ENCODE assay signal across 8 cellular contexts in the genomic region with DNA sequence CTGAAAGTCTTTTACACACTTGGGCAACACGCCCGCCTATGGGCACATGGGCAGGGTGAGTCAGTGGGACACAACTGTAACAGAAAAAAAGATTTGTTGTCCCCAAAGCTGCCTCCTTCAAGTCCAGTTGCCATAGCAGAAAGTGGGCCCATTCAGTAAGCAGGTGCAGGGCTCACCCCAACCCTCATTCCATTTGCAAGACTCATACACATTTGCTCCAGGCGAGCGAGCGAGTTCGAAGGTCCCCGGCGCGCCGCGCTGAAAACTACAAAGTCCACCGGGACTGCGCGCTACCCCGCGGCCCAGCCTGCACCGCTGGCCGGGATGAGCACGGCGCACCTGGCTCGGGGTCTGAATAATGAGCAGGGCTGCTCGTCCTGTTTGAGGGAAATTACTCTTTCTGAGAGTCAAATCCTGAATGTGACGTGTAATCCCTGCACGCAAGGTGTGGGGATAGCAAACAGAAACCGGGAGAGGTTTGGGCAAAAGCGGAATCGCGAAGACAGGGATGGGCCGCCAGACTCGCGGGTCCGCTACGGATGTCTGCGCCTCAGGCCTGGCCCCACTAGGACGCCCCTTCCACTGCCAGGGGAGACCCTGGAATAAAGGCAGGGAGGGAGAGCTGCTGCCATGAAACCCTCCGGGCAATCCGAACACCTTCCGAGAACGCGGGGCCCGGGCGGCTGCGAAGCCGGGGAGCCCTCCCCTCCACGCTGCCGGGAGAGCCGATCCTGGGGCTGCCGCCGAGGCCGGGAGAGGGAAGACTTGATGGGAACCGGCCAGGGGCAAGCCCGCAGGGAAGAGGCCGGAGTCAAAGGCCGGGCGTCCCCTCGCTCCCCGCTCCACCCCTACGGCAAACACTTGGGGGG. TPM values are rescaled to one million over a fixed set of nuclear protein-coding genes. Genes with fewer than 3 reads are reported as not detected.
A peak's percentile ranks its signal among the peaks of the same experiment; 100 is the strongest.
DNase-seq lines count a peak whose midpoint lies in the region; ATAC-seq and TF ChIP-seq lines count a peak whose summit lies in the region.

No MANE protein-coding gene starts in this region.

- H3K4me2 ChIP-seq in SK-N-SH, result peak overlapping the region; percentile 33; the same call in 1 of the 2 replicates

- CTCF ChIA-PET in SK-N-SH (lab: Yijun Ruan, JAX), result interaction anchor here (0.8 to 1.1 kb wide), 2 partner anchors 28 to 51 kb away, joined by 3 read pairs; no protein-coding TSS in a partner anchor

- H2AFZ ChIP-seq in SK-N-SH (ENCODE audit: low read depth), result no peak overlapping the region

- TF ChIP-seq CTCF in SK-N-SH (IDR thresholded peaks at IDR 0.05), result no peak

- no peaks in the 10 kb centered on the region for H3K36me3 ChIP-seq in SK-N-SH (replicated peaks in 1 of 2; ENCODE audit: control insufficient read depth in 1 of 2, insufficient read depth in 2 of 2, low read length in 1 of 2)

- POLR2A ChIA-PET in SK-N-SH (lab: Yijun Ruan, JAX), result no interaction called here

- no peak overlapping the region for H3K9ac ChIP-seq in SK-N-SH

- H3K27me3 ChIP-seq in SK-N-SH (ENCODE audit: insufficient read depth), result peaks cover 12% of the 10 kb centered on the region

- intact Hi-C loops in sciatic nerve (cut with DNase I), result no loop called here

- no peaks in the 10 kb centered on the region for H3K79me2 ChIP-seq in SK-N-SH (ENCODE audit: insufficient read depth)

- peak; percentile 58 for DNase-seq in SK-N-SH
- peak in 35 of 56 donors; percentile 28 to 82 (median 56) for DNase-seq in amygdala (lab: John Stamatoyannopoulos, UW)
- no peak for DNase-seq in sciatic nerve (ENCODE audit: low spot score)
- no peak for DNase-seq in T1000 (lab: John Stamatoyannopoulos, UW)
- no peak for DNase-seq in HCEC 1CT

- no peaks in the 10 kb centered on the region for H3F3A ChIP-seq in SK-N-SH (replicated peaks; ENCODE audit: insufficient read depth)

- H3K4me3 ChIP-seq in SK-N-SH (ENCODE audit: low read depth in 2 of 2, low read length in 1 of 2) (peak overlapping the region in 1 of 2 experiments; percentile 30; a peak in 1 of 4 replicates), iPS-18c (ENCODE audit: insufficient read depth, low read depth, low read length) (peak overlapping the region; percentile 94)

- TF ChIP-seq RAD21 in SK-N-SH (IDR thresholded peaks at IDR 0.05; ENCODE audit: low read length), result no peak

- H3K4me1 ChIP-seq in SK-N-SH (ENCODE audit: control insufficient read depth in 1 of 2, insufficient read depth in 2 of 2, low read depth in 1 of 2, low read length in 1 of 2), result peaks cover 0 to 9% of the 10 kb centered on the region in 2 experiments; a peak in 1 of 4 replicates

- H3K9me3 ChIP-seq in SK-N-SH, result no peaks in the 10 kb centered on the region
- peaks cover 2% of the 10 kb centered on the region for H3K9me3 ChIP-seq in iPS-18c (ENCODE audit: control insufficient read depth, insufficient read depth, low read length)

- WGBS in SK-N-SH (ENCODE audit: low lambda C conversion rate), result 26% methylated on average over 19 of the region's 58 CpGs

- no peak for ATAC-seq in SK-N-SH treated with all-trans-retinoic acid at 6 μM for 48 hours
- ATAC-seq in sciatic nerve, result peak; percentile 50
- no peak for ATAC-seq in GM18520 (IDR thresholded peaks at IDR 0.05; ENCODE audit: unreplicated experiment)

- H3K9me2 ChIP-seq in SK-N-SH, result no peaks in the 10 kb centered on the region

- H4K20me1 ChIP-seq in SK-N-SH (ENCODE audit: insufficient read depth), result no peaks in the 10 kb centered on the region

- no peak overlapping the region for H3K27ac ChIP-seq in SK-N-SH (ENCODE audit: low read depth in 2 of 2, low read length in 1 of 2)

- no peak for TF ChIP-seq EP300 in SK-N-SH (IDR thresholded peaks at IDR 0.05; ENCODE audit: borderline replicate concordance in 1 of 2, low read depth in 1 of 2, low read length in 1 of 2)

TF ChIP-seq in SK-N-SH, 30 proteins besides CTCF, POLR2A, EP300 and RAD21:
- TF ChIP-seq, protein P1, sequence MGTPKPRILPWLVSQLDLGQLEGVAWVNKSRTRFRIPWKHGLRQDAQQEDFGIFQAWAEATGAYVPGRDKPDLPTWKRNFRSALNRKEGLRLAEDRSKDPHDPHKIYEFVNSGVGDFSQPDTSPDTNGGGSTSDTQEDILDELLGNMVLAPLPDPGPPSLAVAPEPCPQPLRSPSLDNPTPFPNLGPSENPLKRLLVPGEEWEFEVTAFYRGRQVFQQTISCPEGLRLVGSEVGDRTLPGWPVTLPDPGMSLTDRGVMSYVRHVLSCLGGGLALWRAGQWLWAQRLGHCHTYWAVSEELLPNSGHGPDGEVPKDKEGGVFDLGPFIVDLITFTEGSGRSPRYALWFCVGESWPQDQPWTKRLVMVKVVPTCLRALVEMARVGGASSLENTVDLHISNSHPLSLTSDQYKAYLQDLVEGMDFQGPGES (IDR thresholded peaks at IDR 0.05; ENCODE audit: low read depth, low read length), result no peak
- TF ChIP-seq NFIC (IDR thresholded peaks at IDR 0.05; ENCODE audit: borderline replicate concordance), result no peak
TF ChIP-seq in SK-N-SH: peak in this region for 0.

TF ChIP-seq in SK-N-SH treated with all-trans-retinoic acid at 6 μM for 48 hours, 23 proteins besides CTCF, POLR2A, EP300 and RAD21:
- TF ChIP-seq TCF4 (CRISPR knock-in tag; IDR thresholded peaks at IDR 0.05; ENCODE audit: borderline replicate concordance) (no peak), ESRRG (CRISPR knock-in tag; IDR thresholded peaks at IDR 0.05) (no peak), SNAI2 (CRISPR knock-in tag; IDR thresholded peaks at IDR 0.05) (no peak)
TF ChIP-seq in SK-N-SH treated with all-trans-retinoic acid at 6 μM for 48 hours: peak in this region for 0.

RNA-seq across cellular contexts. Expression of gene COBL, which starts 1.0 kb away (rescaled TPM):
- polyA plus RNA-seq in SK-N-SH (2012; rRNA removed), result under 0.01 TPM in 1 of 2 replicates, not detected in the other
- not detected in 2 replicates for polyA plus RNA-seq in SK-N-SH (2012; cell fraction: cytosol; rRNA removed)
- polyA plus RNA-seq in SK-N-SH (2012; cell fraction: nucleus; rRNA removed), result not detected in 2 replicates
- total RNA-seq in sciatic nerve, result 17.0 TPM

Comparison
In these comparisons a context has a peak if more than half of its experiments do, and no peak if none do; other contexts are left out.
1. DNase-seq: peak in SK-N-SH (single experiment) and amygdala (35 of 56); none in sciatic nerve (single experiment), T1000 (single experiment) and HCEC 1CT (single experiment).